In the genomic region with DNA sequence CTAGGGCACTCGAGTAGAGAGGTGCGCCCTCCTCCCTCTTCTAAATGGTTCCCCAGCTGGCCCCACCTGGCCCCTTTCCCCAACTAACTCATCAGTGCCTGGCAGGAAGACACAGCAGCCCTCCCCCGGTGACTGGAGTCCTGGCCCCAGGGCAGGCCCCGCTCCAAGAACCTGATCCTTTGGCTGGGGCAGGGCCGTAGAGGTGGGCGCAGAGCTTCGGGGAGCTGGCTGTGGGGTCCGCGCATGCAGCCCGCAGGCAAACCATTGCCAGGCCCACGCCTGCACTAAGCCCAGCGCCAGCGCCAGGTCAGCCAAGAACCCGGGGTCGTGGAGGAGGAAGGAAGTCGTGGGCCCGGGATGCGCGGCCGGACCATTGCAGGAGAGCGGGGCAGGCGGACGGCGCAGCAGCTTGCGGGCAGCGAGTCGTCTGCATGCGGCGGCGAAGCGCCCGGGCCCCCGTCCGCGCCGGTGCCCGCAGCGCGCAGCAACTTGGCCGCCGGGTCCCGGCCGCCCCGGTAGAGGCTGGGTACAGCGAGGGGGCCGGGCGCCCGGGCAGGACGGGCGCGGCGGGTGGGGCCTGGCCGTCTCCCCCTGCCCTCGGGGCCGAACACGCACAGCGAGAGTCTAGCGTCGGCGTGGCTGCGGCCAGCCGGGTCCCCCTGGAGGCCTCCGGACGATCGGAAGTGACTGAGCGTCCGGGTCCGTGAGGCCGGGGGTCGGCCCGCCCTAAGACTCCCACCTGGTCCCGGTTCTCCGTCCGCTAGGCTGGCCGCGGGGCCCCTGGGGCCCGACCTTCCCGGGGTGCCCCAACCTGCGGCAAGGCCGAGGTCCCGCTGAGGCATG, we compare ENCODE assay signal across 8 cellular contexts. TPM values are rescaled to one million over a fixed set of nuclear protein-coding genes. Genes with fewer than 3 reads are reported as not detected.
DNase-seq lines count a peak whose midpoint lies in the region; TF ChIP-seq lines count a peak whose summit lies in the region.

No MANE protein-coding gene starts in this region.

- H3K9me3 ChIP-seq in CD4-positive, alpha-beta memory T cell (ENCODE audit: control insufficient read depth in 1 of 2, low read length in 2 of 2) = no peaks in the 10 kb centered on the region
- H3K9me3 ChIP-seq in OCI-LY3 (ENCODE audit: insufficient read depth, low read length) = no peaks in the 10 kb centered on the region
- no peaks in the 10 kb centered on the region for H3K9me3 ChIP-seq in SJCRH30 (replicated peaks)

- peak overlapping the region in 2 of 7 donors; percentile 47 to 74 for H3K27ac Mint-ChIP-seq in CD4-positive, alpha-beta memory T cell
- H3K27ac Mint-ChIP-seq in osteocyte (ENCODE audit: unreplicated experiment) = no peak overlapping the region

- peak in 1 of 5 donors; percentile 34 for DNase-seq in CD4-positive, alpha-beta memory T cell
- DNase-seq in epithelial cell of esophagus (ENCODE audit: low read depth) = no peak
- no peak for DNase-seq in osteocyte (ENCODE audit: extremely low spot score, unreplicated experiment)
- no peak for DNase-seq in central memory CD4-positive, alpha-beta T cell
- no peak for DNase-seq in SHP77 treated with DMSO at 0.1 percent for 48 hours (lab: John Stamatoyannopoulos, UW)
- no peak for DNase-seq in SJCRH30
- DNase-seq in RPMI8226 = no peak

- H3K27ac ChIP-seq in CD4-positive, alpha-beta memory T cell (ENCODE audit: low read depth, low read length) = peak overlapping the region; percentile 53
- no peak overlapping the region for H3K27ac ChIP-seq in OCI-LY3 (ENCODE audit: low read length)
- no peak overlapping the region for H3K27ac ChIP-seq in SJCRH30

- POLR2A ChIA-PET in CD4-positive, alpha-beta memory T cell (lab: Charles Lee; ENCODE audit: partially characterized antibody) = interaction anchor here (0.7 to 1.1 kb wide), 2 partner anchors 17 to 67 kb away, joined by 3 to 4 read pairs; a partner anchor contains a TSS

- H3K4me2 ChIP-seq in OCI-LY3 (ENCODE audit: low read length) = peak overlapping the region; percentile 71

- H3K27me3 Mint-ChIP-seq in CD4-positive, alpha-beta memory T cell = peaks cover 0 to 3% of the 10 kb centered on the region in 2 donors
- H3K27me3 Mint-ChIP-seq in osteocyte (ENCODE audit: unreplicated experiment) = no peaks in the 10 kb centered on the region

- CTCF ChIA-PET in CD4-positive, alpha-beta memory T cell (lab: Charles Lee; ENCODE audit: partially characterized antibody) = no interaction called here

- no peaks in the 10 kb centered on the region for H3K36me3 ChIP-seq in CD4-positive, alpha-beta memory T cell (ENCODE audit: insufficient read depth, low read length)
- H3K36me3 ChIP-seq in OCI-LY3 (replicated peaks; ENCODE audit: low read depth, low read length) (no peaks in the 10 kb centered on the region), SJCRH30 (peaks cover 4% of the 10 kb centered on the region; the same call in 1 of the 2 replicates)

- H3K4me1 Mint-ChIP-seq in CD4-positive, alpha-beta memory T cell = peaks cover 8 to 38% (median 23%) of the 10 kb centered on the region in 4 donors
- H3K4me1 Mint-ChIP-seq in osteocyte (ENCODE audit: unreplicated experiment) = peaks cover 19% of the 10 kb centered on the region

- H3K9me3 Mint-ChIP-seq in CD4-positive, alpha-beta memory T cell = no peaks in the 10 kb centered on the region
- no peaks in the 10 kb centered on the region for H3K9me3 Mint-ChIP-seq in osteocyte (ENCODE audit: unreplicated experiment)

- H4K20me1 ChIP-seq in OCI-LY3 (ENCODE audit: insufficient read depth, low read length) = peaks cover 7% of the 10 kb centered on the region

- peaks cover 36% of the 10 kb centered on the region for H3K79me2 ChIP-seq in OCI-LY3 (ENCODE audit: low read length)

- peak overlapping the region; percentile 65 to 73 for H3K4me3 ChIP-seq in CD4-positive, alpha-beta memory T cell (ENCODE audit: low read length in 2 of 2)
- H3K4me3 ChIP-seq in OCI-LY3 (ENCODE audit: low read length) (peak overlapping the region; percentile 72), epithelial cell of esophagus (ENCODE audit: low read length) (peak overlapping the region; percentile 61), SJCRH30 (no peak overlapping the region; the same call in 1 of the 2 replicates)

- H3K4me3 Mint-ChIP-seq in CD4-positive, alpha-beta memory T cell = peak overlapping the region; percentile 29 to 86 (median 78)
- H3K4me3 Mint-ChIP-seq in osteocyte (ENCODE audit: unreplicated experiment) = peak overlapping the region; percentile 22

- no peak overlapping the region for H2AFZ ChIP-seq in OCI-LY3 (ENCODE audit: low read depth, low read length)

- peaks cover 32% of the 10 kb centered on the region for H3K4me1 ChIP-seq in CD4-positive, alpha-beta memory T cell (ENCODE audit: insufficient read depth, low read length)
- H3K4me1 ChIP-seq in OCI-LY3 (ENCODE audit: low read length) (peaks cover 16% of the 10 kb centered on the region), SJCRH30 (0 out of 2 replicates have a peak, but pooled peaks cover 5% of the 10 kb centered on the region)

- no peaks in the 10 kb centered on the region for H3K27me3 ChIP-seq in CD4-positive, alpha-beta memory T cell (ENCODE audit: insufficient read depth, low read length)
- no peaks in the 10 kb centered on the region for H3K27me3 ChIP-seq in OCI-LY3 (ENCODE audit: low read depth, low read length)
- H3K27me3 ChIP-seq in SJCRH30 = no peaks in the 10 kb centered on the region

- intact Hi-C loops in CD4-positive, alpha-beta memory T cell (cut with micrococcal nuclease) = loop anchor here (1.0 to 10.0 kb wide), 2 partner anchors 16 to 250 kb away; no protein-coding TSS in a partner anchor

- H3K9ac ChIP-seq in OCI-LY3 (ENCODE audit: low read length) = no peak overlapping the region; the same call in 1 of the 2 replicates

- peaks cover 0 to 3% of the 10 kb centered on the region in 2 donors for H3K36me3 Mint-ChIP-seq in CD4-positive, alpha-beta memory T cell
- no peaks in the 10 kb centered on the region for H3K36me3 Mint-ChIP-seq in osteocyte (ENCODE audit: unreplicated experiment)

- no peak for TF ChIP-seq CTCF in OCI-LY3 (IDR thresholded peaks at IDR 0.05; ENCODE audit: low read depth, low read length)
- TF ChIP-seq CTCF in epithelial cell of esophagus (IDR thresholded peaks at IDR 0.05; ENCODE audit: insufficient read depth, low read depth, low read length, missing control alignments) = no peak
- no peak for TF ChIP-seq CTCF in osteocyte (IDR thresholded peaks at IDR 0.05)

RNA-seq across cellular contexts. Expression of a gene that starts 1.0 kb away (rescaled TPM):
- 100 to 1,000 TPM; 124 to 126 TPM for total RNA-seq in CD4-positive, alpha-beta memory T cell
- 10 to 100 TPM; 51.5 to 61.4 TPM for polyA plus RNA-seq in CD4-positive, alpha-beta memory T cell
- 24.3 and 25.9 TPM in 2 replicates for total RNA-seq in osteocyte
- 38.7 and 39.1 TPM in 2 replicates for total RNA-seq in SJCRH30 (2014; rRNA removed; shearing (Covaris generic))

RNA-seq across cellular contexts. Expression of a gene that starts 14.2 kb away (rescaled TPM):
- not detected for total RNA-seq in CD4-positive, alpha-beta memory T cell
- not detected for polyA plus RNA-seq in CD4-positive, alpha-beta memory T cell
- total RNA-seq in osteocyte = 1.5 and 1.6 TPM in 2 replicates
- not detected in 2 replicates for total RNA-seq in SJCRH30 (2014; rRNA removed; shearing (Covaris generic))

RNA-seq across cellular contexts. Expression of a gene that starts 16.0 kb away (rescaled TPM):
- total RNA-seq in CD4-positive, alpha-beta memory T cell = 10 to 100 TPM; 33.8 to 34.8 TPM
- 1 to 10 TPM; 2.0 to 6.6 TPM for polyA plus RNA-seq in CD4-positive, alpha-beta memory T cell
- total RNA-seq in osteocyte = 23.9 and 25.0 TPM in 2 replicates
- total RNA-seq in SJCRH30 (2014; rRNA removed; shearing (Covaris generic)) = 15.4 and 16.4 TPM in 2 replicates
